Comparison of ENCODE assay signal across 9 cellular contexts in genomic region chr1:32106663-32107273, GRCh38. TPM values are rescaled to one million over a fixed set of nuclear protein-coding genes. Genes with fewer than 3 reads are reported as not detected.
A peak's percentile ranks its signal among the peaks of the same experiment; 100 is the strongest.
DNase-seq lines count a peak whose midpoint lies in the region; TF ChIP-seq lines count a peak whose summit lies in the region.
"Had no signal": no experiment of that assay in that cellular context is flagged by ENCODE, and none has a peak within 500 bp of the region (broad histone marks: within the 10 kb centered on the region; RNA-seq: fewer than 3 reads in every experiment).

No MANE protein-coding gene starts in this region.

- H3K4me1 Mint-ChIP-seq in Calu3 (ENCODE audit: low read depth, unreplicated experiment) (peaks cover 7% of the 10 kb centered on the region), neural crest cell (peaks cover 33% of the 10 kb centered on the region)
- H3K4me1 Mint-ChIP-seq in activated naive CD8-positive, alpha-beta T cell (ENCODE audit: low read depth), result peaks cover 32% of the 10 kb centered on the region

- no TSS peak for BruUV-seq in Calu3 (replicated peaks; lab: Mats Ljungman, UMichigan)

- H3K9me2 ChIP-seq in MM.1S (replicated peaks; ENCODE audit: insufficient read depth, low read length), result no peaks in the 10 kb centered on the region

- no peak overlapping the region for H3K27ac Mint-ChIP-seq in Calu3 (ENCODE audit: unreplicated experiment)
- peak overlapping the region; percentile 23 for H3K27ac Mint-ChIP-seq in activated naive CD8-positive, alpha-beta T cell
- no peak overlapping the region for H3K27ac Mint-ChIP-seq in neural crest cell (ENCODE audit: unreplicated experiment)

- H3K9me3 Mint-ChIP-seq in Calu3 (ENCODE audit: low read depth, unreplicated experiment) (no peaks in the 10 kb centered on the region), neural crest cell (no peaks in the 10 kb centered on the region)
- H3K9me3 Mint-ChIP-seq in activated naive CD8-positive, alpha-beta T cell (ENCODE audit: low read depth), result no peaks in the 10 kb centered on the region

- H3K4me1 ChIP-seq in MM.1S (ENCODE audit: low read length) (no peaks in the 10 kb centered on the region), vagina (peaks cover 38% of the 10 kb centered on the region)

- CTCF ChIA-PET in Calu3 (lab: Charles Lee), result no interaction called here

- H3K4me3 Mint-ChIP-seq in Calu3 (ENCODE audit: low read depth, unreplicated experiment) (peak overlapping the region; percentile 98), neural crest cell (peak overlapping the region; percentile 98)
- H3K4me3 Mint-ChIP-seq in activated naive CD8-positive, alpha-beta T cell, result peak overlapping the region; percentile 98

- H4K20me1 ChIP-seq in MM.1S (ENCODE audit: insufficient read depth, low read length), result peaks cover 1% of the 10 kb centered on the region

- H3K9ac ChIP-seq in MM.1S (ENCODE audit: low read length), result no peak overlapping the region

- no peaks in the 10 kb centered on the region for H3K27me3 Mint-ChIP-seq in Calu3 (ENCODE audit: unreplicated experiment)
- no peaks in the 10 kb centered on the region for H3K27me3 Mint-ChIP-seq in activated naive CD8-positive, alpha-beta T cell
- H3K27me3 Mint-ChIP-seq in neural crest cell (ENCODE audit: low read depth), result no peaks in the 10 kb centered on the region

- H3K36me3 ChIP-seq in MM.1S (replicated peaks; ENCODE audit: insufficient read depth, low read length) (no peaks in the 10 kb centered on the region), vagina (peaks cover 0 to 3% of the 10 kb centered on the region in 2 donors)

- H3K4me3 ChIP-seq in MM.1S (ENCODE audit: low read length) (no peak overlapping the region), vagina (peak overlapping the region in 1 of 2 donors; percentile 76)

- intact Hi-C loops in Calu3 (cut with micrococcal nuclease; ENCODE audit: unreplicated experiment), result no loop called here
- intact Hi-C loops in vagina (cut with DNase I), result no loop called here

- H3K36me3 Mint-ChIP-seq in Calu3 (ENCODE audit: insufficient read depth, unreplicated experiment) (peaks cover 28% of the 10 kb centered on the region), neural crest cell (ENCODE audit: low read depth) (no peaks in the 10 kb centered on the region)
- H3K36me3 Mint-ChIP-seq in activated naive CD8-positive, alpha-beta T cell, result no peaks in the 10 kb centered on the region

- H3K9me3 ChIP-seq in MM.1S (replicated peaks; ENCODE audit: insufficient read depth, low read length) (no peaks in the 10 kb centered on the region), vagina (no peaks in the 10 kb centered on the region)

- no peaks in the 10 kb centered on the region for H3K27me3 ChIP-seq in MM.1S (replicated peaks; ENCODE audit: insufficient read depth, low read length)
- no peaks in the 10 kb centered on the region for H3K27me3 ChIP-seq in vagina

- no peak overlapping the region; the same call in 1 of the 2 replicates for H3K4me2 ChIP-seq in MM.1S (ENCODE audit: low read depth, low read length)

- DNase-seq in Calu3, result no peak
- no peak for DNase-seq in MM.1S
- DNase-seq in neural crest cell (ENCODE audit: low read depth, low spot score), result no peak
- no peak for DNase-seq in vagina (ENCODE audit: extremely low spot score in 2 of 2)
- no peak for DNase-seq in NCI-H1092 treated with DMSO at 0.1 percent for 48 hours (lab: John Stamatoyannopoulos, UW)
- no peak for DNase-seq in GM03348 (ENCODE audit: low spot score)
- DNase-seq: effector CD8-positive, alpha-beta T cell; NCI-H1694 treated with DMSO at 0.1 percent for 48 hours had no signal

- peaks cover 11% of the 10 kb centered on the region for H3F3A ChIP-seq in MM.1S (ENCODE audit: insufficient read depth, low read length)

- H3K27ac ChIP-seq in MM.1S (ENCODE audit: low read length) (no peak overlapping the region), vagina (no peak overlapping the region)

- TF ChIP-seq CTCF in Calu3 (IDR thresholded peaks at IDR 0.05; ENCODE audit: unreplicated experiment) (no peak), MM.1S (IDR thresholded peaks at IDR 0.05; ENCODE audit: low read length) (no peak), neural crest cell (conservative IDR thresholded peaks at IDR 0.05) (no peak), vagina (IDR thresholded peaks at IDR 0.05) (no peak)

- 0 out of 2 replicates have a peak overlapping the region, but pooled peaks have one; percentile 77 for H2AFZ ChIP-seq in MM.1S (ENCODE audit: low read length)

- peaks cover 40% of the 10 kb centered on the region for H3K79me2 ChIP-seq in MM.1S (ENCODE audit: low read length)

- TF ChIP-seq POLR2A in vagina (IDR thresholded peaks at IDR 0.05), result no peak

RNA-seq across cellular contexts. Expression of gene KPNA6, which starts 1.1 kb away (rescaled TPM):
- total RNA-seq in Calu3 (2022), result 84.3 and 84.4 TPM in 2 replicates
- total RNA-seq in neural crest cell, result 63.6 and 70.0 TPM in 2 replicates
- total RNA-seq in vagina, result 28.7 TPM

RNA-seq across cellular contexts. Expression of gene TMEM39B, which starts 34.0 kb away (rescaled TPM):
- total RNA-seq in Calu3 (2022), result 18.9 and 19.5 TPM in 2 replicates
- 34.8 and 36.0 TPM in 2 replicates for total RNA-seq in neural crest cell
- total RNA-seq in vagina, result 8.3 TPM
